ENCODE assay signal across 18 cellular contexts in the genomic region with DNA sequence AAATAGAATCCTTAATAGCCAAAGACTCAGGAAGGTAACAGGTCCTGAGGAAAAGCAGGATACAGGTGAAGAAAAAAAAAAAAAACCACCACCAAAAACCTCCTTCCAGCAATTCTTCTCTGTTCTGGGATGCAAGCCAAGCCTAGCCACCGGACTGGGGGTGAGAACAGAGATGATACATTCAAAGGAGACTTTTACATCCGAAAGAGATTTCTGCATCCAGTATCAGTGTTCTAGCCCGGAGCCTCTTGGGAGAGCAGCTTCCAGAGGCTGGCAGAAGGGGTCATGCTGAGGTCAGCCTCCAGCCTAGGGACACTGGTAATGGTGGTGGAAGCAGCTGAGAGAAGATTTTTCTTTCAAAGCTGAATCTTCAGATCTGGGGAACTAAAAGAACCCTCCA.
A peak's percentile ranks its signal among the peaks of the same experiment; 100 is the strongest.
DNase-seq lines count a peak whose midpoint lies in the region; FAIRE-seq and TF ChIP-seq lines count a peak whose summit lies in the region.
"Had no signal": no experiment of that assay in that cellular context is flagged by ENCODE, and none has a peak within 500 bp of the region (broad histone marks: within the 10 kb centered on the region; RNA-seq: fewer than 3 reads in every experiment).

No MANE protein-coding gene starts in this region.

- H3K36me3 Mint-ChIP-seq in brain: no peaks in the 10 kb centered on the region
- H3K36me3 Mint-ChIP-seq: activated naive CD4-positive, alpha-beta T cell treated with anti-CD3 and anti-CD28 coated beads, Interleukin-2, amount 10 ng/mL, durations not matched to agents 7 days and 5 days had no signal

- no peak overlapping the region for H3K4me3 ChIP-seq in hepatocyte
- H3K4me3 ChIP-seq: ovary, PC-9, thoracic aorta had no signal

- no peak overlapping the region for H3K4me3 Mint-ChIP-seq in brain
- H3K4me3 Mint-ChIP-seq: activated naive CD4-positive, alpha-beta T cell treated with anti-CD3 and anti-CD28 coated beads, Interleukin-2, amount 10 ng/mL, durations not matched to agents 7 days and 5 days had no signal

- no peak for FAIRE-seq in RCC 7860 (lab: Jason Lieb, UNC)
- FAIRE-seq: colon had no signal

- H3K27ac Mint-ChIP-seq in brain: peak overlapping the region in 4 of 5 experiments; percentile 22 to 91 (median 56)
- H3K27ac Mint-ChIP-seq: activated naive CD4-positive, alpha-beta T cell treated with anti-CD3 and anti-CD28 coated beads, Interleukin-2, amount 10 ng/mL, durations not matched to agents 7 days and 5 days had no signal

- DNase-seq in A172 (ENCODE audit: low spot score) (peak; percentile 12), HT1080 (ENCODE audit: low read depth) (peak; percentile 29), hepatocyte (ENCODE audit: low spot score) (peak; percentile 13), RCC 7860 (ENCODE audit: low spot score) (no peak), SW480 (ENCODE audit: low spot score) (no peak), Kasumi-1 (lab: John Stamatoyannopoulos, UW) (no peak)
- no peak for DNase-seq in stimulated activated CD4-positive, alpha-beta T cell treated with anti-CD3 and anti-CD28 coated beads, Interleukin-15, amount 100 ng/mL, for 24 hours
- DNase-seq: activated CD8-positive, alpha-beta memory T cell treated with anti-CD3 and anti-CD28 coated beads, Interleukin-2, amount 50 U/mL, for 4 hours; activated naive CD4-positive, alpha-beta T cell treated with anti-CD3 and anti-CD28 coated beads, Interleukin-2, amount 10 ng/mL, durations not matched to agents 7 days and 5 days; DMS79; midbrain; NCI-H446 treated with DMSO at 0.1 percent for 48 hours; ovary; T-helper 1 cell had no signal

- H3K9me3 Mint-ChIP-seq in brain: no peaks in the 10 kb centered on the region

- TF ChIP-seq CTCF in brain (conservative IDR thresholded peaks at IDR 0.05): no peak
- TF ChIP-seq CTCF in hepatocyte (IDR thresholded peaks at IDR 0.05; ENCODE audit: poor library complexity): no peak

- no peaks in the 10 kb centered on the region for H3K79me2 ChIP-seq in hepatocyte

- H3K9me2 ChIP-seq in hepatocyte (replicated peaks; ENCODE audit: insufficient read depth): no peaks in the 10 kb centered on the region

- peaks cover 3% of the 10 kb centered on the region for H3K27me3 Mint-ChIP-seq in brain
- H3K27me3 Mint-ChIP-seq: activated naive CD4-positive, alpha-beta T cell treated with anti-CD3 and anti-CD28 coated beads, Interleukin-2, amount 10 ng/mL, durations not matched to agents 7 days and 5 days had no signal

- H3K4me1 ChIP-seq in hepatocyte (ENCODE audit: insufficient read depth): peaks cover 13% of the 10 kb centered on the region

- H3K9me3 ChIP-seq in hepatocyte (ENCODE audit: low read depth): no peaks in the 10 kb centered on the region
- H3K9me3 ChIP-seq: ovary, thoracic aorta had no signal

- H2AFZ ChIP-seq in hepatocyte: no peak overlapping the region
- H2AFZ ChIP-seq: PC-9 had no signal

- no peaks in the 10 kb centered on the region for H3K36me3 ChIP-seq in hepatocyte (replicated peaks; ENCODE audit: insufficient read depth, low read depth)
- H3K36me3 ChIP-seq: ovary, thoracic aorta had no signal

- H4K20me1 ChIP-seq in hepatocyte (ENCODE audit: insufficient read depth, poor library complexity, severe bottlenecking): no peaks in the 10 kb centered on the region

- no peak overlapping the region for H3K4me2 ChIP-seq in hepatocyte
- H3K4me2 ChIP-seq: PC-9 had no signal

- H3K27me3 ChIP-seq in hepatocyte: no peaks in the 10 kb centered on the region
- H3K27me3 ChIP-seq: ovary had no signal

- 31% methylated on average over 3 of the region's 3 CpGs for WGBS in hepatocyte (ENCODE audit: low lambda C conversion rate, missing lambda C conversion rate)

- H3K27ac ChIP-seq in hepatocyte: no peak overlapping the region
- H3K27ac ChIP-seq: ovary, PC-9, thoracic aorta had no signal

- peaks cover 60% of the 10 kb centered on the region for H3K4me1 Mint-ChIP-seq in brain
- H3K4me1 Mint-ChIP-seq: activated naive CD4-positive, alpha-beta T cell treated with anti-CD3 and anti-CD28 coated beads, Interleukin-2, amount 10 ng/mL, durations not matched to agents 7 days and 5 days had no signal

Comparison
In these comparisons a context has a peak if more than half of its experiments do, and no peak if none do; other contexts are left out.
1. DNase-seq: peak in A172 (single experiment), HT1080 (single experiment) and hepatocyte (single experiment); none in RCC 7860 (single experiment), SW480 (single experiment), Kasumi-1 (0 of 2) and stimulated activated CD4-positive, alpha-beta T cell treated with anti-CD3 and anti-CD28 coated beads, Interleukin-15, amount 100 ng/mL, for 24 hours (single experiment).